In the genomic region with DNA sequence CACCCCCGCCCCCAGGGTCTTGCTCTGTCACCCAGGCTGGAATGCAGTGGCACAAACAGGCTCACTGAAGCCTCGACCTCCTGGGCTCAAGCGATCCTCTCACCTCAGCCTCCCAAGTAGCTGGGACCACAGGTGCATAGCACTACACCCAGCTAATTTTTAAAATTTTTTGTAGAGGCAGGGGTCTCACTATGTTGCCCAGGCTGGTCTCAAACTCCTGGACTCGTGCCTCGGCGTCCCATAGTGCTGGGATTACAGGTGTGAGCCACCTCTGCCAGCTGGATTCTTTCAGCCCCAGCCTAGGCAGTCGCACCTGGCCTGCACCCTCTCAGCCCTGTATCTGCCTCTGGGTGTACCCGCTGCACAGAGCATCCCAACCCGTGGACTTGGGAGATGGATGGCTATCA, we compare ENCODE assay signal across 7 cellular contexts.
DNase-seq lines count a peak whose midpoint lies in the region; ATAC-seq and TF ChIP-seq lines count a peak whose summit lies in the region.
"Not testable (repeated sequence)": the region's sequence is repeated elsewhere in the genome, so short reads cannot be mapped to it uniquely, and the experiment has no call there.

No MANE protein-coding gene starts in this region.

- H2AFZ ChIP-seq in PC-9, result not testable (repeated sequence)

- POLR2A ChIA-PET in PC-9 (lab: Charles Lee; ENCODE audit: unreplicated experiment), result not testable (repeated sequence)

- peak overlapping the region; percentile 69 for H3K27ac ChIP-seq in PC-9
- H3K27ac ChIP-seq in esophagus (ENCODE audit: low read depth in 2 of 2, low read length in 1 of 2), result peak overlapping the region; percentile 35 to 76
- H3K27ac ChIP-seq in muscle layer of colon (ENCODE audit: low read depth, low read length), result peak overlapping the region; percentile 56
- peak overlapping the region; percentile 37 to 80 (median 78) for H3K27ac ChIP-seq in stomach
- peak overlapping the region; percentile 46 to 68 (median 54) for H3K27ac ChIP-seq in upper lobe of left lung

- not testable (repeated sequence) for BruUV-seq in PC-9 (replicated peaks; lab: Mats Ljungman, UMichigan)

- H3K4me1 Mint-ChIP-seq in progenitor cell of endocrine pancreas (ENCODE audit: low read depth), result peaks cover 54% of the 10 kb centered on the region

- not testable (repeated sequence) for H3K4me3 Mint-ChIP-seq in progenitor cell of endocrine pancreas (ENCODE audit: low read depth)

- H3K36me3 ChIP-seq in PC-9 (ENCODE audit: low read depth); esophagus (ENCODE audit: control insufficient read depth in 2 of 2, insufficient read depth in 2 of 2, low read length in 1 of 2); muscle layer of colon (ENCODE audit: insufficient read depth, low read length); stomach; upper lobe of left lung: not testable (repeated sequence)

- H3K27me3 Mint-ChIP-seq in progenitor cell of endocrine pancreas, result not testable (repeated sequence)

- intact Hi-C loops in PC-9 (cut with micrococcal nuclease; ENCODE audit: unreplicated experiment); stomach (cut with DNase I; ENCODE audit: low total_unique reads): not testable (repeated sequence)

- not testable (repeated sequence) for H3K9me3 Mint-ChIP-seq in progenitor cell of endocrine pancreas (ENCODE audit: low read depth)

- not testable (repeated sequence) for H3K9me3 ChIP-seq in PC-9 (ENCODE audit: insufficient read depth, low read depth); esophagus (ENCODE audit: control insufficient read depth in 2 of 2, insufficient read depth in 1 of 2, low read depth in 1 of 2, low read length in 1 of 2); muscle layer of colon (ENCODE audit: low read length); stomach; upper lobe of left lung

- not testable (repeated sequence) for H3K79me2 ChIP-seq in PC-9 (ENCODE audit: low read depth)

- H3K4me2 ChIP-seq in PC-9, result peak overlapping the region; percentile 37

- TF ChIP-seq EP300 in stomach (IDR thresholded peaks at IDR 0.05); upper lobe of left lung (IDR thresholded peaks at IDR 0.05): not testable (repeated sequence)

- peaks cover 42% of the 10 kb centered on the region for H3F3A ChIP-seq in PC-9 (ENCODE audit: insufficient read depth, low read depth)

- WGBS in esophagus, 2 donors, result 86 to 89% methylated on average over 9 of the region's 9 CpGs
- 85 to 95% (median 86%) methylated on average over 9 of the region's 9 CpGs for WGBS in stomach, 5 donors
- 85 to 89% methylated on average over 9 of the region's 9 CpGs for WGBS in upper lobe of left lung, 2 donors

- TF ChIP-seq CTCF in PC-9 (conservative IDR thresholded peaks at IDR 0.05); progenitor cell of endocrine pancreas (IDR thresholded peaks at IDR 0.05; ENCODE audit: unreplicated experiment); stomach (IDR thresholded peaks at IDR 0.05); upper lobe of left lung (IDR thresholded peaks at IDR 0.05): not testable (repeated sequence)

- not testable (repeated sequence) for TF ChIP-seq POLR2A in stomach (IDR thresholded peaks at IDR 0.05); upper lobe of left lung (IDR thresholded peaks at IDR 0.05)

- peak overlapping the region; percentile 91 for H3K27ac Mint-ChIP-seq in progenitor cell of endocrine pancreas

- CTCF ChIA-PET in PC-9 (lab: Charles Lee), result not testable (repeated sequence)

- H3K4me1 ChIP-seq in PC-9 (replicated peaks; ENCODE audit: insufficient read depth) (peaks cover 64% of the 10 kb centered on the region), muscle layer of colon (ENCODE audit: insufficient read depth, low read length) (peaks cover 46% of the 10 kb centered on the region), stomach (peaks cover 25 to 80% (median 48%) of the 10 kb centered on the region in 4 donors), upper lobe of left lung (peaks cover 27 to 49% (median 40%) of the 10 kb centered on the region in 4 donors)
- not testable (repeated sequence) for H3K4me1 ChIP-seq in esophagus (ENCODE audit: control insufficient read depth in 2 of 2, insufficient read depth in 2 of 2, low read length in 1 of 2)

- peak; percentile 1 for ATAC-seq in left lobe of liver
- ATAC-seq in upper lobe of left lung (ENCODE audit: low FRiP score in 2 of 2), result not testable (repeated sequence)

- not testable (repeated sequence) for H3K36me3 Mint-ChIP-seq in progenitor cell of endocrine pancreas (ENCODE audit: insufficient read depth)

- not testable (repeated sequence) for DNase-seq in PC-9; left lobe of liver (ENCODE audit: low spot score); progenitor cell of endocrine pancreas (ENCODE audit: low spot score, unreplicated experiment); stomach; upper lobe of left lung

- not testable (repeated sequence) for H3K27me3 ChIP-seq in PC-9 (ENCODE audit: insufficient read depth, low read depth); esophagus (ENCODE audit: control insufficient read depth in 1 of 2, insufficient read depth in 2 of 2, low read length in 2 of 2); muscle layer of colon (ENCODE audit: control insufficient read depth in 1 of 2, insufficient read depth in 2 of 2, low read length in 2 of 2); stomach; upper lobe of left lung

- not testable (repeated sequence) for H3K4me3 ChIP-seq in PC-9; esophagus (ENCODE audit: low read depth in 1 of 2, low read length in 2 of 2); muscle layer of colon (ENCODE audit: low read depth in 1 of 2, low read length in 2 of 2); stomach; upper lobe of left lung

- not testable (repeated sequence) for H4K20me1 ChIP-seq in PC-9 (ENCODE audit: insufficient read depth)

- H3K9me2 ChIP-seq in PC-9 (ENCODE audit: insufficient read depth), result not testable (repeated sequence)

- not testable (repeated sequence) for H3K9ac ChIP-seq in muscle layer of colon (ENCODE audit: low read length)
